ENCODE assay signal across 8 cellular contexts in the genomic region with DNA sequence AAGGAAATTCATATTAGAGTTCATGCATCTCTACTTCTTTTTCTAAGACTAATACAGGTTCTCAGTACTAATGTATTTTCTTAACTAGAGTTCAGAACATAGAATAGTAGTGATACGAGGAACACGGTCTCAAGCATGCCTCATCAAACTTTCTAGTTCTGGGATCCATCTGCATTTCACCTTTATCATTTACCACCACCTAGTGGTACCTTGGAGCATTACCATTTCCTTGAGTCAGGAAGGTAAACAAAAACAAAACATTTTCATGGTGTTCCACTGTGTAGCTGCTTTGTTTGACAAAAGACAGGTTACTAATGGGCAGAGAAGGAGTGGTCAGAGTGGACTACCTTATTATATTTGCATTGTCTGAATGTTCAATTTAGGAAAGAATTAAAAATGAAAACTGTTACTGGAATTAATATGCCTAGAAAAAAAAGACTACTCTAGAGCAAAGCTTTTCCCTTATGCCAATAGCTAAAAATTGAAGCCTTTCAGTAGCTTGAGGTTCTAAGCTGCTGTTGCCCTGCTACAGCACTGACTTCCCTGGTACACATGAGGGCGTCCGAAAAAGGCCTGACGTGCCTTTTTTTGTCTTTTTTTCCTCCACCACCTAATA. TPM values are rescaled to one million over a fixed set of nuclear protein-coding genes. Genes with fewer than 3 reads are reported as not detected.
DNase-seq lines count a peak whose midpoint lies in the region; ATAC-seq and TF ChIP-seq lines count a peak whose summit lies in the region.

No MANE protein-coding gene starts in this region.

- no peaks in the 10 kb centered on the region for H3K9me3 Mint-ChIP-seq in activated CD4-positive, alpha-beta memory T cell treated with anti-CD3 and anti-CD28 coated beads for 36 hours

- peaks cover 16% of the 10 kb centered on the region for H3K4me1 ChIP-seq in prostate gland (replicated peaks)

- no peaks in the 10 kb centered on the region for H3K27me3 Mint-ChIP-seq in activated CD4-positive, alpha-beta memory T cell treated with anti-CD3 and anti-CD28 coated beads for 36 hours

- DNase-seq in stimulated activated CD4-positive, alpha-beta T cell treated with anti-CD3 and anti-CD28 coated beads, Interleukin-4, amount 100 ng/mL, for 24 hours, result peak; percentile 43
- DNase-seq in stimulated activated CD4-positive, alpha-beta T cell treated with anti-CD3 and anti-CD28 coated beads, Interleukin-4, amount 100 ng/mL, for 1 hour, result no peak
- DNase-seq in NCI-H2171 treated with DMSO at 0.1 percent for 48 hours (lab: John Stamatoyannopoulos, UW), result peak; percentile 66
- DNase-seq in activated CD4-positive, alpha-beta memory T cell treated with anti-CD3 and anti-CD28 coated beads for 36 hours, result no peak
- no peak for DNase-seq in Right ventricle myocardium superior
- peak; percentile 66 for DNase-seq in prostate gland (ENCODE audit: low spot score)
- no peak for DNase-seq in NK-92 (lab: John Stamatoyannopoulos, UW; ENCODE audit: unreplicated experiment)

- H3K4me3 ChIP-seq in prostate gland, result no peak overlapping the region

- H3K4me1 Mint-ChIP-seq in activated CD4-positive, alpha-beta memory T cell treated with anti-CD3 and anti-CD28 coated beads for 36 hours (ENCODE audit: low read depth), result peaks cover 29% of the 10 kb centered on the region

- H3K27me3 ChIP-seq in prostate gland (replicated peaks; ENCODE audit: insufficient read depth), result no peaks in the 10 kb centered on the region

- WGBS in prostate gland, result 55% methylated on average over 5 of the region's 5 CpGs

- peak overlapping the region; percentile 31 for H3K27ac Mint-ChIP-seq in activated CD4-positive, alpha-beta memory T cell treated with anti-CD3 and anti-CD28 coated beads for 36 hours

- H3K36me3 Mint-ChIP-seq in activated CD4-positive, alpha-beta memory T cell treated with anti-CD3 and anti-CD28 coated beads for 36 hours, result peaks cover 36% of the 10 kb centered on the region

- H3K4me3 Mint-ChIP-seq in activated CD4-positive, alpha-beta memory T cell treated with anti-CD3 and anti-CD28 coated beads for 36 hours, result no peak overlapping the region

- peak; percentile 38 to 96 (median 94) for TF ChIP-seq CTCF in prostate gland (IDR thresholded peaks at IDR 0.05)

- H3K27ac ChIP-seq in prostate gland, result peak overlapping the region; percentile 67 to 79

- POLR2A ChIA-PET in activated CD4-positive, alpha-beta memory T cell treated with anti-CD3 and anti-CD28 coated beads for 36 hours (lab: Charles Lee), result interaction anchor here (1.6 kb wide), 1 partner anchor 114 kb away, joined by 3 read pairs; no protein-coding TSS in a partner anchor

- intact Hi-C loops in activated CD4-positive, alpha-beta memory T cell treated with anti-CD3 and anti-CD28 coated beads for 36 hours (cut with micrococcal nuclease), result loop anchor here (1.0 to 2.0 kb wide), 3 partner anchors 44 to 306 kb away; a partner anchor contains a TSS
- intact Hi-C loops in Right ventricle myocardium superior (cut with DNase I) (loop anchor here (2.0 to 5.0 kb wide), 2 partner anchors 114 to 320 kb away; no protein-coding TSS in a partner anchor), prostate gland (cut with DNase I) (loop anchor here (1.0 to 2.0 kb wide), 2 partner anchors 114 to 322 kb away; no protein-coding TSS in a partner anchor)

- no peak for TF ChIP-seq POLR2A in prostate gland (IDR thresholded peaks at IDR 0.05)

- ATAC-seq in HG03045 (IDR thresholded peaks at IDR 0.05; ENCODE audit: unreplicated experiment) (peak; percentile 61), Right ventricle myocardium superior (ENCODE audit: poor library complexity) (peak; percentile 92)

- no peaks in the 10 kb centered on the region for H3K36me3 ChIP-seq in prostate gland

- no peaks in the 10 kb centered on the region for H3K9me3 ChIP-seq in prostate gland

- CTCF ChIA-PET in activated CD4-positive, alpha-beta memory T cell treated with anti-CD3 and anti-CD28 coated beads for 36 hours (lab: Charles Lee), result interaction anchor here (0.6 to 10.2 kb wide), 26 partner anchors 9 to 1835 kb away, joined by 3 to 233 read pairs (median 3); a partner anchor contains a TSS

RNA-seq across cellular contexts. Expression of a gene that starts 44.5 kb away (rescaled TPM):
- total RNA-seq in activated CD4-positive, alpha-beta memory T cell treated with anti-CD3 and anti-CD28 coated beads for 36 hours, result 10 to 100 TPM; 34.4 to 34.7 TPM
- total RNA-seq in Right ventricle myocardium superior (21.8 TPM), prostate gland (10 to 100 TPM; 49.0 to 78.3 TPM)

Comparison
In these comparisons a context has a peak if more than half of its experiments do, and no peak if none do; other contexts are left out.
1. DNase-seq: peak in stimulated activated CD4-positive, alpha-beta T cell treated with anti-CD3 and anti-CD28 coated beads, Interleukin-4, amount 100 ng/mL, for 24 hours (single experiment), NCI-H2171 treated with DMSO at 0.1 percent for 48 hours (single experiment) and prostate gland (single experiment); none in stimulated activated CD4-positive, alpha-beta T cell treated with anti-CD3 and anti-CD28 coated beads, Interleukin-4, amount 100 ng/mL, for 1 hour (single experiment), activated CD4-positive, alpha-beta memory T cell treated with anti-CD3 and anti-CD28 coated beads for 36 hours (single experiment), Right ventricle myocardium superior (single experiment) and NK-92 (single experiment).